Comparison of ENCODE assay signal across 14 cellular contexts in genomic region chr17:50540485-50541401, GRCh38. TPM values are rescaled to one million over a fixed set of nuclear protein-coding genes. Genes with fewer than 3 reads are reported as not detected.
A peak's percentile ranks its signal among the peaks of the same experiment; 100 is the strongest.
DNase-seq lines count a peak whose midpoint lies in the region; ATAC-seq and TF ChIP-seq lines count a peak whose summit lies in the region.
"Had no signal": no experiment of that assay in that cellular context is flagged by ENCODE, and none has a peak within 500 bp of the region (broad histone marks: within the 10 kb centered on the region; RNA-seq: fewer than 3 reads in every experiment).

No MANE protein-coding gene starts in this region.

- H3K4me1 ChIP-seq in CD8-positive, alpha-beta T cell (ENCODE audit: insufficient read depth, low read length) = peaks cover 14% of the 10 kb centered on the region
- H3K4me1 ChIP-seq in PC-3 (ENCODE audit: insufficient read depth, low read length) (peaks cover 25% of the 10 kb centered on the region), endodermal cell (ENCODE audit: control insufficient read depth, insufficient read depth, low read length) (peaks cover 6% of the 10 kb centered on the region), prostate gland (replicated peaks) (peaks cover 27% of the 10 kb centered on the region)

- peak overlapping the region; percentile 83 for H3K4me3 Mint-ChIP-seq in CD8-positive, alpha-beta T cell
- H3K4me3 Mint-ChIP-seq in endodermal cell = peak overlapping the region; percentile 69

- no peaks in the 10 kb centered on the region for H3K9me2 ChIP-seq in PC-3 (replicated peaks; ENCODE audit: low read length)

- no peak for TF ChIP-seq CTCF in CD8-positive, alpha-beta T cell (IDR thresholded peaks at IDR 0.05)
- TF ChIP-seq CTCF in PC-3 (conservative IDR thresholded peaks at IDR 0.05; ENCODE audit: low read depth, low read length) (no peak), endodermal cell (conservative IDR thresholded peaks at IDR 0.05) (no peak), prostate gland (IDR thresholded peaks at IDR 0.05) (no peak)

- H3K4me3 ChIP-seq in CD8-positive, alpha-beta T cell (ENCODE audit: low read depth, low read length) = peak overlapping the region; percentile 74
- H3K4me3 ChIP-seq in PC-3 (ENCODE audit: low read length) = no peak overlapping the region
- peak overlapping the region; percentile 84 for H3K4me3 ChIP-seq in endodermal cell (ENCODE audit: low read length)
- no peak overlapping the region for H3K4me3 ChIP-seq in prostate gland

- H2AFZ ChIP-seq in PC-3 (ENCODE audit: low read length) = no peak overlapping the region

- no peaks in the 10 kb centered on the region for H3K27me3 ChIP-seq in CD8-positive, alpha-beta T cell (ENCODE audit: insufficient read depth, low read length)
- H3K27me3 ChIP-seq in PC-3 (ENCODE audit: low read length) = no peaks in the 10 kb centered on the region
- no peaks in the 10 kb centered on the region for H3K27me3 ChIP-seq in endodermal cell (ENCODE audit: control insufficient read depth, insufficient read depth, low read length, poor library complexity, severe bottlenecking)
- H3K27me3 ChIP-seq in prostate gland (replicated peaks; ENCODE audit: insufficient read depth) = no peaks in the 10 kb centered on the region

- H3K9me3 ChIP-seq in CD8-positive, alpha-beta T cell (ENCODE audit: low read length) = no peaks in the 10 kb centered on the region
- H3K9me3 ChIP-seq in PC-3 (ENCODE audit: low read length) = no peaks in the 10 kb centered on the region
- no peaks in the 10 kb centered on the region for H3K9me3 ChIP-seq in endodermal cell (ENCODE audit: control insufficient read depth, low read length)
- H3K9me3 ChIP-seq in prostate gland = no peaks in the 10 kb centered on the region

- peaks cover 6% of the 10 kb centered on the region for H3K27me3 Mint-ChIP-seq in CD8-positive, alpha-beta T cell (ENCODE audit: low read depth)
- H3K27me3 Mint-ChIP-seq in endodermal cell (ENCODE audit: insufficient read depth) = peaks cover 25% of the 10 kb centered on the region

- no peak for ATAC-seq in CD8-positive, alpha-beta T cell
- no peak for ATAC-seq in PC-3

- no peaks in the 10 kb centered on the region for H3K9me3 Mint-ChIP-seq in CD8-positive, alpha-beta T cell
- no peaks in the 10 kb centered on the region for H3K9me3 Mint-ChIP-seq in endodermal cell
- H3K9me3 Mint-ChIP-seq: activated T-cell treated with anti-CD3 and anti-CD28 coated beads, Interleukin-2, amount 50 U/mL, for 72 hours had no signal

- H3K9ac ChIP-seq in PC-3 (ENCODE audit: low read length) (no peak overlapping the region), endodermal cell (ENCODE audit: extremely low read depth, low read length, poor library complexity, severe bottlenecking) (no peak overlapping the region)

- CTCF ChIA-PET in CD8-positive, alpha-beta T cell (lab: Charles Lee) = interaction anchor here (1.9 to 6.4 kb wide), 4 partner anchors 9 to 85 kb away, joined by 6 to 48 read pairs (median 10); partner anchors contain the start of gene EPN3
- CTCF ChIA-PET in PC-3 (lab: Charles Lee) = no interaction called here

- H3K36me3 Mint-ChIP-seq in CD8-positive, alpha-beta T cell = no peaks in the 10 kb centered on the region
- H3K36me3 Mint-ChIP-seq in endodermal cell (ENCODE audit: low read depth) = no peaks in the 10 kb centered on the region

- no peaks in the 10 kb centered on the region for H4K20me1 ChIP-seq in PC-3 (ENCODE audit: low read length)

- peaks cover 9% of the 10 kb centered on the region for H3K79me2 ChIP-seq in PC-3 (ENCODE audit: low read length)

- no TSS peak for BruUV-seq in PC-3 (replicated peaks; lab: Mats Ljungman, UMichigan)

- intact Hi-C loops in CD8-positive, alpha-beta T cell (cut with DNase I, micrococcal nuclease) = loop anchor here (1.0 to 10.0 kb wide), 3 partner anchors 32 to 414 kb away; partner anchors contain the start of genes ANKRD40 (in 1 of the 2) and MYCBPAP (in 1 of the 2)
- intact Hi-C loops in PC-3 (cut with micrococcal nuclease) (no loop called here), prostate gland (cut with DNase I) (loop anchor here (10.0 kb wide), 2 partner anchors 244 to 414 kb away; no protein-coding TSS in a partner anchor)

- H3K4me2 ChIP-seq in PC-3 (ENCODE audit: low read length) = 0 out of 2 replicates have a peak overlapping the region, but pooled peaks have one; percentile 89

- H3F3A ChIP-seq in PC-3 (ENCODE audit: low read length, unreplicated experiment) = no peaks in the 10 kb centered on the region

- H3K27ac ChIP-seq in CD8-positive, alpha-beta T cell (ENCODE audit: low read depth, low read length) = no peak overlapping the region
- no peak overlapping the region for H3K27ac ChIP-seq in PC-3 (ENCODE audit: low read length)
- no peak overlapping the region for H3K27ac ChIP-seq in endodermal cell (ENCODE audit: low read depth, low read length)
- H3K27ac ChIP-seq in prostate gland = peak overlapping the region; percentile 87 to 88

- H3K27ac Mint-ChIP-seq in CD8-positive, alpha-beta T cell = no peak overlapping the region
- H3K27ac Mint-ChIP-seq in endodermal cell = no peak overlapping the region
- H3K27ac Mint-ChIP-seq: activated T-cell treated with anti-CD3 and anti-CD28 coated beads, Interleukin-2, amount 50 U/mL, for 72 hours had no signal

- H3K36me3 ChIP-seq in CD8-positive, alpha-beta T cell (ENCODE audit: insufficient read depth, low read length) = no peaks in the 10 kb centered on the region
- H3K36me3 ChIP-seq in PC-3 (ENCODE audit: low read depth, low read length) = peaks cover 11% of the 10 kb centered on the region; the same call in 1 of the 2 replicates
- no peaks in the 10 kb centered on the region for H3K36me3 ChIP-seq in endodermal cell (ENCODE audit: control insufficient read depth, insufficient read depth, low read length)
- peaks cover 0 to 3% of the 10 kb centered on the region in 2 donors for H3K36me3 ChIP-seq in prostate gland

- WGBS in endodermal cell (ENCODE audit: insufficient coverage in 1 of 2, insufficient read length in 1 of 2), 2 experiments = 93 to 96% methylated on average over 9 to 13 of the region's 14 CpGs
- 80% methylated on average over 14 of the region's 14 CpGs for WGBS in prostate gland

- no peak for DNase-seq in CD8-positive, alpha-beta T cell
- no peak for DNase-seq in PC-3
- no peak for DNase-seq in endodermal cell
- DNase-seq in prostate gland (ENCODE audit: low spot score) = no peak
- DNase-seq in LoVo (ENCODE audit: low spot score) = no peak
- no peak for DNase-seq in superior temporal gyrus (ENCODE audit: extremely low spot score)
- DNase-seq in NCI-H526 treated with DMSO at 0.1 percent for 48 hours (lab: John Stamatoyannopoulos, UW) = no peak
- DNase-seq in NCI-H2081 treated with DMSO at 0.1 percent for 48 hours (lab: John Stamatoyannopoulos, UW) = no peak
- DNase-seq: activated T-cell treated with anti-CD3 and anti-CD28 coated beads, Interleukin-2, amount 50 U/mL, for 72 hours; OCI-M1 had no signal

- POLR2A ChIA-PET in CD8-positive, alpha-beta T cell (lab: Charles Lee) = interaction anchor here (2.2 kb wide), 1 partner anchor 12 kb away, joined by 6 read pairs; no protein-coding TSS in a partner anchor
- POLR2A ChIA-PET in PC-3 (lab: Charles Lee; ENCODE audit: unreplicated experiment) = interaction anchor here (0.7 kb wide), 1 partner anchor 156 kb away, joined by 3 read pairs; no protein-coding TSS in a partner anchor

- TF ChIP-seq POLR2A in prostate gland (IDR thresholded peaks at IDR 0.05) = no peak

- H3K4me1 Mint-ChIP-seq in CD8-positive, alpha-beta T cell (ENCODE audit: low read depth) = peaks cover 10% of the 10 kb centered on the region
- H3K4me1 Mint-ChIP-seq in endodermal cell = peaks cover 10% of the 10 kb centered on the region

RNA-seq across cellular contexts. Expression of gene SPATA20, which starts 6.2 kb away (rescaled TPM):
- 10 to 100 TPM; 33.0 to 37.2 TPM for total RNA-seq in CD8-positive, alpha-beta T cell
- 104 and 115 TPM in 2 replicates for total RNA-seq in PC-3 (2014; rRNA removed)
- total RNA-seq in endodermal cell = 10 to 100 TPM; 40.4 to 40.5 TPM
- polyA plus RNA-seq in endodermal cell (2013, experiment 1 of 2) = 22.2 TPM
- 21.2 TPM for polyA plus RNA-seq in endodermal cell (2013, experiment 2 of 2)
- 100 to 1,000 TPM; 188 to 208 TPM for total RNA-seq in prostate gland

RNA-seq across cellular contexts. Expression of gene EPN3, which starts 8.2 kb away (rescaled TPM):
- total RNA-seq in CD8-positive, alpha-beta T cell = not detected
- total RNA-seq in PC-3 (2014; rRNA removed) (20.5 and 30.1 TPM in 2 replicates), endodermal cell (under 1 TPM in 1 of 2 donors, not detected in 1; 0.66 TPM), prostate gland (100 to 1,000 TPM in 1 of 2 donors, 10 to 100 TPM in 1; 60.8 to 108 TPM)
- 0.21 TPM for polyA plus RNA-seq in endodermal cell (2013, experiment 1 of 2)
- not detected for polyA plus RNA-seq in endodermal cell (2013, experiment 2 of 2)
- total RNA-seq: activated T-cell treated with anti-CD3 and anti-CD28 coated beads, Interleukin-2, amount 50 U/mL, for 72 hours; chondrocyte; HT1080; mesenteric fat pad had no signal

RNA-seq across cellular contexts. Expression of gene CACNA1G, which starts 19.8 kb away (rescaled TPM):
- total RNA-seq in CD8-positive, alpha-beta T cell = under 1 TPM in 1 of 2 experiments, not detected in 1; 0.03 TPM
- total RNA-seq in PC-3 (2014; rRNA removed) = 0.04 and 0.12 TPM in 2 replicates
- 1 to 10 TPM in 1 of 2 donors, under 1 TPM in 1; 0.84 to 1.1 TPM for total RNA-seq in endodermal cell
- polyA plus RNA-seq in endodermal cell (2013, experiment 1 of 2) = 7.5 TPM
- 6.6 TPM for polyA plus RNA-seq in endodermal cell (2013, experiment 2 of 2)
- total RNA-seq in prostate gland = 1 to 10 TPM; 3.4 to 6.6 TPM
- total RNA-seq: glomerular endothelial cell had no signal

RNA-seq across cellular contexts. Expression of gene MYCBPAP, which starts 32.5 kb away (rescaled TPM):
- 1 to 10 TPM; 3.4 to 3.5 TPM for total RNA-seq in CD8-positive, alpha-beta T cell
- total RNA-seq in PC-3 (2014; rRNA removed) = 0.29 and 1.9 TPM in 2 replicates
- total RNA-seq in endodermal cell = 1 to 10 TPM; 3.5 to 7.1 TPM
- polyA plus RNA-seq in endodermal cell (2013, experiment 1 of 2) = 2.6 TPM
- polyA plus RNA-seq in endodermal cell (2013, experiment 2 of 2) = 1.6 TPM
- 10 to 100 TPM in 1 of 2 donors, under 1 TPM in 1; 0.14 to 12.6 TPM for total RNA-seq in prostate gland
- total RNA-seq: HT1080 had no signal

Comparison
In these comparisons a context has a peak if more than half of its experiments do, and no peak if none do; other contexts are left out.
1. H3K27ac ChIP-seq: peak in prostate gland (2 of 2); none in CD8-positive, alpha-beta T cell (single experiment), PC-3 (single experiment) and endodermal cell (single experiment).
2. H3K4me3 ChIP-seq: peak in CD8-positive, alpha-beta T cell (single experiment) and endodermal cell (single experiment); none in PC-3 (single experiment) and prostate gland (0 of 2).
3. RNA of gene EPN3, which starts 8.2 kb away (total RNA-seq): 60.8 to 108 TPM in prostate gland and 20.5 to 30.1 TPM in PC-3; 0.66 TPM in endodermal cell and not detected in CD8-positive, alpha-beta T cell; every median in the first group is over 10 times any median in the second.